Comparison of ENCODE assay signal across 1 cellular context in genomic region chr19:56880592-56881190, GRCh38.
TF ChIP-seq lines count a peak whose summit lies in the region.

No MANE protein-coding gene starts in this region.

TF ChIP-seq in HepG2, 621 proteins besides CTCF, POLR2A, EP300 and RAD21 (continued from another document and continues in another):
- no peak for TF ChIP-seq BATF2 (CRISPR knock-in tag; IDR thresholded peaks at IDR 0.05)
- no peak for TF ChIP-seq SRSF4 (IDR thresholded peaks at IDR 0.05; ENCODE audit: low read depth, low read length, poor library complexity, severe bottlenecking)
- TF ChIP-seq MXD3 (CRISPR knock-in tag; IDR thresholded peaks at IDR 0.05), result peak; percentile 35; the same call in 1 of the 2 replicates
- peak; percentile 53; the same call in 1 of the 2 replicates for TF ChIP-seq TARDBP (CRISPR knock-in tag; IDR thresholded peaks at IDR 0.05)
- TF ChIP-seq TOE1 (CRISPR knock-in tag; IDR thresholded peaks at IDR 0.05), result no peak
- peak; percentile 75 for TF ChIP-seq FOSL2 (CRISPR knock-in tag; IDR thresholded peaks at IDR 0.05)
- peak; percentile 35; the same call in 1 of the 2 replicates for TF ChIP-seq KMT2B (CRISPR knock-in tag; IDR thresholded peaks at IDR 0.05)
- TF ChIP-seq DZIP1 (CRISPR knock-in tag; IDR thresholded peaks at IDR 0.05), result no peak
- TF ChIP-seq ZNF792 (CRISPR knock-in tag; IDR thresholded peaks at IDR 0.05), result peak; percentile 92
- no peak for TF ChIP-seq ZNF703 (CRISPR knock-in tag; IDR thresholded peaks at IDR 0.05; ENCODE audit: borderline replicate concordance)
- TF ChIP-seq SIX1 (CRISPR knock-in tag; IDR thresholded peaks at IDR 0.05; ENCODE audit: borderline replicate concordance), result peak; percentile 20; the same call in 1 of the 2 replicates
- peak; percentile 83 for TF ChIP-seq TFDP1 (CRISPR knock-in tag; IDR thresholded peaks at IDR 0.05; ENCODE audit: borderline replicate concordance)
- 0 out of 4 replicates have a peak, but pooled peaks of 1 of the 2 experiments have one; percentile 26 for TF ChIP-seq ATF4 (CRISPR knock-in tag; IDR thresholded peaks at IDR 0.05)
- TF ChIP-seq BRD4 (CRISPR knock-in tag; IDR thresholded peaks at IDR 0.05), result peak; percentile 77; the same call in 1 of the 2 replicates
- peak; percentile 73; the same call in 1 of the 2 replicates for TF ChIP-seq ZBTB26 (CRISPR knock-in tag; IDR thresholded peaks at IDR 0.05; ENCODE audit: borderline replicate concordance)
- peak; percentile 57; the same call in 1 of the 2 replicates for TF ChIP-seq ZFP91 (CRISPR knock-in tag; IDR thresholded peaks at IDR 0.05; ENCODE audit: borderline replicate concordance)
- peak; percentile 87 for TF ChIP-seq ZBTB38 (CRISPR knock-in tag; IDR thresholded peaks at IDR 0.05)
- no peak for TF ChIP-seq ZNF30 (CRISPR knock-in tag; IDR thresholded peaks at IDR 0.05)
- TF ChIP-seq SKIL (CRISPR knock-in tag; IDR thresholded peaks at IDR 0.05; ENCODE audit: borderline replicate concordance), result peak; percentile 52; the same call in 1 of the 2 replicates
- TF ChIP-seq ZNF367 (CRISPR knock-in tag; IDR thresholded peaks at IDR 0.05; ENCODE audit: borderline replicate concordance), result no peak
- TF ChIP-seq ZNF7 (CRISPR knock-in tag; IDR thresholded peaks at IDR 0.05), result no peak
- TF ChIP-seq ZBTB25 (CRISPR knock-in tag; IDR thresholded peaks at IDR 0.05), result peak; percentile 51; the same call in 1 of the 2 replicates
- no peak for TF ChIP-seq GABPA (IDR thresholded peaks at IDR 0.05; ENCODE audit: low read depth, low read length)
- peak; percentile 69 for TF ChIP-seq GABPA (CRISPR knock-in tag; IDR thresholded peaks at IDR 0.05; ENCODE audit: low read depth)
- peak; percentile 86 for TF ChIP-seq HMGXB3 (CRISPR knock-in tag; IDR thresholded peaks at IDR 0.05; ENCODE audit: borderline replicate concordance)
- peak; percentile 51; the same call in 1 of the 2 replicates for TF ChIP-seq GATAD1 (CRISPR knock-in tag; IDR thresholded peaks at IDR 0.05)
- TF ChIP-seq ZFY (CRISPR knock-in tag; IDR thresholded peaks at IDR 0.05), result peak; percentile 51
- TF ChIP-seq MIER3 (CRISPR knock-in tag; IDR thresholded peaks at IDR 0.05; ENCODE audit: borderline replicate concordance), result peak; percentile 93; the same call in 1 of the 2 replicates
- TF ChIP-seq HMGXB4 (CRISPR knock-in tag; IDR thresholded peaks at IDR 0.05; ENCODE audit: borderline replicate concordance in 1 of 2, low read depth in 1 of 2), result peak; percentile 30 to 37; a peak in 2 of 4 replicates
- peak; percentile 94 for TF ChIP-seq NCOA2 (CRISPR knock-in tag; IDR thresholded peaks at IDR 0.05)
- peak; percentile 86 for TF ChIP-seq ZSCAN29 (CRISPR knock-in tag; conservative IDR thresholded peaks at IDR 0.05)
- peak; percentile 54; the same call in 1 of the 2 replicates for TF ChIP-seq STAT6 (CRISPR knock-in tag; IDR thresholded peaks at IDR 0.05; ENCODE audit: borderline replicate concordance)
- no peak for TF ChIP-seq ZNF75D (CRISPR knock-in tag; IDR thresholded peaks at IDR 0.05; ENCODE audit: borderline replicate concordance)
- peak; percentile 70; the same call in 1 of the 2 replicates for TF ChIP-seq ZNF431 (CRISPR knock-in tag; IDR thresholded peaks at IDR 0.05; ENCODE audit: borderline replicate concordance, low read depth)
- peak; percentile 89 for TF ChIP-seq TCF7 (IDR thresholded peaks at IDR 0.05; ENCODE audit: low read depth)
